1 cellular context compared by ENCODE assay signal in genomic region chr16:68448360-68448970, GRCh38.
TF ChIP-seq lines count a peak whose summit lies in the region.

SMPD3 (minus strand) TSS chr16:68448508; CDS start chr16:68372181, 76,327 bp downstream.

TF ChIP-seq in K562, 482 proteins besides CTCF, POLR2A, EP300 and RAD21 (continued from another document and continues in another):
- no peak for TF ChIP-seq MBD1 (CRISPR knock-in tag; IDR thresholded peaks at IDR 0.05)
- TF ChIP-seq LCOR (CRISPR knock-in tag; IDR thresholded peaks at IDR 0.05), result 0 out of 2 replicates have a peak, but pooled peaks have one; percentile 31
- no peak for TF ChIP-seq ZC3H4 (CRISPR knock-in tag; IDR thresholded peaks at IDR 0.05; ENCODE audit: borderline replicate concordance)
- TF ChIP-seq EZH2 (IDR thresholded peaks at IDR 0.05; ENCODE audit: borderline replicate concordance, low read depth, low read length), result no peak
- no peak for TF ChIP-seq ZBTB11 (CRISPR knock-in tag; IDR thresholded peaks at IDR 0.05)
- no peak for TF ChIP-seq PATZ1 (CRISPR knock-in tag; IDR thresholded peaks at IDR 0.05; ENCODE audit: borderline replicate concordance)
- TF ChIP-seq MTF1 (CRISPR knock-in tag; IDR thresholded peaks at IDR 0.05; ENCODE audit: borderline replicate concordance), result no peak
- TF ChIP-seq TCF15 (CRISPR knock-in tag; IDR thresholded peaks at IDR 0.05), result no peak
- TF ChIP-seq GTF2E2 (tag; IDR thresholded peaks at IDR 0.05), result no peak
- TF ChIP-seq TGIF2 (CRISPR knock-in tag; IDR thresholded peaks at IDR 0.05), result peak; percentile 61; the same call in 1 of the 2 replicates
- peak; percentile 84 for TF ChIP-seq ETS1 (conservative IDR thresholded peaks at IDR 0.05; ENCODE audit: control insufficient read depth, low read depth, low read length)
- no peak for TF ChIP-seq PTRF (tag; IDR thresholded peaks at IDR 0.05)
- peak; percentile 87 to 96 for TF ChIP-seq SIX5 (IDR thresholded peaks at IDR 0.05; ENCODE audit: borderline replicate concordance in 1 of 2, insufficient read depth in 1 of 2, low read depth in 1 of 2, low read length in 2 of 2)
- TF ChIP-seq HCFC1 (IDR thresholded peaks at IDR 0.05; ENCODE audit: low read depth, low read length), result peak; percentile 96
- TF ChIP-seq TCF7L2 (IDR thresholded peaks at IDR 0.05; ENCODE audit: low read depth, low read length), result peak; percentile 67
- peak; percentile 86 for TF ChIP-seq ZNF143 (CRISPR knock-in tag; IDR thresholded peaks at IDR 0.05)
- no peak for TF ChIP-seq HLTF (IDR thresholded peaks at IDR 0.05)
- TF ChIP-seq ZNF384 (IDR thresholded peaks at IDR 0.05; ENCODE audit: low read depth, low read length), result no peak
- peak; percentile 19 to 99 for TF ChIP-seq AFF1 (IDR thresholded peaks at IDR 0.05; ENCODE audit: low read depth in 1 of 2, partially characterized antibody in 2 of 2)
- TF ChIP-seq ZNF197 (CRISPR knock-in tag; IDR thresholded peaks at IDR 0.05; ENCODE audit: low read depth), result peak; percentile 79; the same call in 1 of the 2 replicates
- 0 out of 2 replicates have a peak, but pooled peaks have one; percentile 44 for TF ChIP-seq ZNF644 (tag; IDR thresholded peaks at IDR 0.05; ENCODE audit: low read depth)
- peak; percentile 76 for TF ChIP-seq RFX1 (IDR thresholded peaks at IDR 0.05)
- no peak for TF ChIP-seq CBFA2T2 (conservative IDR thresholded peaks at IDR 0.05)
- TF ChIP-seq NFIX (CRISPR knock-in tag; IDR thresholded peaks at IDR 0.05; ENCODE audit: low read depth), result no peak
- TF ChIP-seq STAT5A (IDR thresholded peaks at IDR 0.05; ENCODE audit: borderline replicate concordance, low read length), result no peak
- no peak for TF ChIP-seq ZNF75A (CRISPR knock-in tag; IDR thresholded peaks at IDR 0.05)
- no peak for TF ChIP-seq SAP30 (IDR thresholded peaks at IDR 0.05; ENCODE audit: borderline replicate concordance, insufficient read depth, low read depth, low read length, poor library complexity, severe bottlenecking)
- no peak for TF ChIP-seq HDGF (IDR thresholded peaks at IDR 0.05)
- no peak for TF ChIP-seq EWSR1 (IDR thresholded peaks at IDR 0.05; ENCODE audit: borderline replicate concordance, low read depth, partially characterized antibody)
- TF ChIP-seq NRF1 (conservative IDR thresholded peaks at IDR 0.05 in 1 of 2, IDR thresholded peaks at IDR 0.05 in 1 of 2), result peak; percentile 73 to 75
- no peak for TF ChIP-seq NR1H2 (CRISPR knock-in tag; IDR thresholded peaks at IDR 0.05)
- no peak for TF ChIP-seq SRSF9 (IDR thresholded peaks at IDR 0.05; ENCODE audit: borderline replicate concordance, low read depth, low read length)
- TF ChIP-seq SMARCC2 (IDR thresholded peaks at IDR 0.05; ENCODE audit: low read depth), result no peak
- no peak for TF ChIP-seq GABPB2 (CRISPR knock-in tag; conservative IDR thresholded peaks at IDR 0.05)
- TF ChIP-seq KDM5B (IDR thresholded peaks at IDR 0.05; ENCODE audit: insufficient replicate concordance, low read depth, low read length), result no peak
- TF ChIP-seq MBD2 (IDR thresholded peaks at IDR 0.05; ENCODE audit: borderline replicate concordance, low read depth), result peak; percentile 42; the same call in 1 of the 2 replicates
- TF ChIP-seq SOX6 (IDR thresholded peaks at IDR 0.05), result no peak
- TF ChIP-seq UBTF (IDR thresholded peaks at IDR 0.05; ENCODE audit: borderline replicate concordance in 1 of 2, low read depth in 2 of 2, low read length in 2 of 2), result peak; percentile 99
- no peak for TF ChIP-seq DACH1 (IDR thresholded peaks at IDR 0.05; ENCODE audit: partially characterized antibody)
- no peak for TF ChIP-seq ID3 (CRISPR knock-in tag; IDR thresholded peaks at IDR 0.05)
- no peak for TF ChIP-seq ID3 (tag; IDR thresholded peaks at IDR 0.05)
- TF ChIP-seq ARID3A (IDR thresholded peaks at IDR 0.05; ENCODE audit: borderline replicate concordance, low read depth, low read length), result no peak
- TF ChIP-seq L3MBTL2 (IDR thresholded peaks at IDR 0.05), result peak; percentile 58; the same call in 1 of the 2 replicates
